In genomic region chr12:56488041-56488955, GRCh38 we compare ENCODE assay signal across 8 cellular contexts. TPM values are rescaled to one million over a fixed set of nuclear protein-coding genes. Genes with fewer than 3 reads are reported as not detected.
DNase-seq lines count a peak whose midpoint lies in the region; ATAC-seq and TF ChIP-seq lines count a peak whose summit lies in the region.

Gene GLS2 (minus strand): TSS chr12:56488161. CDS start chr12:56488118, 43 bp downstream.

- peaks cover 22% of the 10 kb centered on the region for H3K4me1 Mint-ChIP-seq in activated T-helper 1 cell treated with anti-CD3 and anti-CD28 coated beads, Interleukin-12 subunit alpha, Interleukin-12 subunit beta, Interleukin-2, Interleukin-4 antibody, amounts not matched to agents 30 ng/mL and 10 ng/mL and 1 ng/mL, durations not matched to agents 14 hours and 24 hours and 36 hours (ENCODE audit: low read depth)

- ATAC-seq in GM19025 (IDR thresholded peaks at IDR 0.05; ENCODE audit: low read depth, unreplicated experiment) (peak; percentile 83), HG03432 (IDR thresholded peaks at IDR 0.05; ENCODE audit: unreplicated experiment) (peak; percentile 91)

- intact Hi-C loops in activated T-helper 1 cell treated with anti-CD3 and anti-CD28 coated beads, Interleukin-12 subunit alpha, Interleukin-12 subunit beta, Interleukin-2, Interleukin-4 antibody, amounts not matched to agents 30 ng/mL and 10 ng/mL and 1 ng/mL, durations not matched to agents 14 hours and 24 hours and 36 hours (cut with micrococcal nuclease): loop anchor here (2.0 kb wide), 1 partner anchor 19 kb away; the partner anchor contains the start of gene SPRYD4

- no peaks in the 10 kb centered on the region for H3K36me3 ChIP-seq in muscle layer of duodenum (ENCODE audit: control insufficient read depth in 1 of 2, insufficient read depth in 2 of 2, low read length in 2 of 2)

- peaks cover 0 to 9% of the 10 kb centered on the region in 2 donors for H3K4me1 ChIP-seq in muscle layer of duodenum (ENCODE audit: control insufficient read depth in 1 of 2, insufficient read depth in 2 of 2, low read length in 2 of 2)

- TF ChIP-seq CTCF in AG04450 (IDR thresholded peaks at IDR 0.05; ENCODE audit: low read depth, low read length): no peak

- H3K4me3 Mint-ChIP-seq in activated T-helper 1 cell treated with anti-CD3 and anti-CD28 coated beads, Interleukin-12 subunit alpha, Interleukin-12 subunit beta, Interleukin-2, Interleukin-4 antibody, amounts not matched to agents 30 ng/mL and 10 ng/mL and 1 ng/mL, durations not matched to agents 14 hours and 24 hours and 36 hours: peak within 1 kb of the TSS; percentile 85

- CTCF ChIA-PET in AG04450 (lab: Charles Lee): interaction anchor here (0.6 to 1.1 kb wide), 2 partner anchors 149 to 444 kb away, joined by 3 to 4 read pairs; no protein-coding TSS in a partner anchor

- no peak within 1 kb of the TSS for H3K27ac ChIP-seq in AG04450 (ENCODE audit: low read depth, low read length)
- H3K27ac ChIP-seq in muscle layer of duodenum (ENCODE audit: low read length): no peak within 1 kb of the TSS

- DNase-seq in AG04450 (ENCODE audit: low read depth, low spot score): peak; percentile 44
- peak; percentile 84 for DNase-seq in NCI-H69 (lab: John Stamatoyannopoulos, UW)
- peak; percentile 60 for DNase-seq in activated T-helper 1 cell treated with anti-CD3 and anti-CD28 coated beads, Interleukin-12 subunit alpha, Interleukin-12 subunit beta, Interleukin-2, Interleukin-4 antibody, amounts not matched to agents 30 ng/mL and 10 ng/mL and 1 ng/mL, durations not matched to agents 14 hours and 24 hours and 36 hours (ENCODE audit: low spot score)
- DNase-seq in fibroblast of gingiva (ENCODE audit: low read depth): peak; percentile 67
- DNase-seq in stimulated activated CD8-positive, alpha-beta memory T cell treated with anti-CD3 and anti-CD28 coated beads, Interleukin-7, amount 100 ng/mL, for 1 hour (ENCODE audit: low read depth in 2 of 2): peak; percentile 37 to 41

- H3K27me3 ChIP-seq in AG04450 (ENCODE audit: control insufficient read depth, insufficient read depth, low read length) (peaks cover 46% of the 10 kb centered on the region), muscle layer of duodenum (ENCODE audit: low read depth, low read length) (no peaks in the 10 kb centered on the region)

- POLR2A ChIA-PET in AG04450 (lab: Yijun Ruan, JAX): interaction anchor here (0.8 to 1.4 kb wide), 3 partner anchors 11 to 128 kb away, joined by 3 to 7 read pairs (median 5); partner anchors contain the start of gene STAT2

- H3K9me3 Mint-ChIP-seq in activated T-helper 1 cell treated with anti-CD3 and anti-CD28 coated beads, Interleukin-12 subunit alpha, Interleukin-12 subunit beta, Interleukin-2, Interleukin-4 antibody, amounts not matched to agents 30 ng/mL and 10 ng/mL and 1 ng/mL, durations not matched to agents 14 hours and 24 hours and 36 hours: no peaks in the 10 kb centered on the region

- no peaks in the 10 kb centered on the region for H3K36me3 Mint-ChIP-seq in activated T-helper 1 cell treated with anti-CD3 and anti-CD28 coated beads, Interleukin-12 subunit alpha, Interleukin-12 subunit beta, Interleukin-2, Interleukin-4 antibody, amounts not matched to agents 30 ng/mL and 10 ng/mL and 1 ng/mL, durations not matched to agents 14 hours and 24 hours and 36 hours (ENCODE audit: low read depth)

- H3K27me3 Mint-ChIP-seq in activated T-helper 1 cell treated with anti-CD3 and anti-CD28 coated beads, Interleukin-12 subunit alpha, Interleukin-12 subunit beta, Interleukin-2, Interleukin-4 antibody, amounts not matched to agents 30 ng/mL and 10 ng/mL and 1 ng/mL, durations not matched to agents 14 hours and 24 hours and 36 hours (ENCODE audit: insufficient read depth): peaks cover 48% of the 10 kb centered on the region

- H3K9me3 ChIP-seq in AG04450 (ENCODE audit: control insufficient read depth, insufficient read depth, low read length) (peaks cover 7% of the 10 kb centered on the region), muscle layer of duodenum (ENCODE audit: control insufficient read depth in 1 of 2, low read length in 2 of 2) (no peaks in the 10 kb centered on the region)

- H3K4me3 ChIP-seq in AG04450 (ENCODE audit: low read depth, low read length) (peak within 1 kb of the TSS; percentile 62), muscle layer of duodenum (ENCODE audit: low read depth in 1 of 2, low read length in 2 of 2) (peak within 1 kb of the TSS; percentile 57 to 84)

- no peak within 1 kb of the TSS for H3K27ac Mint-ChIP-seq in activated T-helper 1 cell treated with anti-CD3 and anti-CD28 coated beads, Interleukin-12 subunit alpha, Interleukin-12 subunit beta, Interleukin-2, Interleukin-4 antibody, amounts not matched to agents 30 ng/mL and 10 ng/mL and 1 ng/mL, durations not matched to agents 14 hours and 24 hours and 36 hours

RNA-seq across cellular contexts. Expression of gene GLS2, which starts in this region (rescaled TPM):
- polyA plus RNA-seq in AG04450 (2011; rRNA removed): 0.10 and 0.12 TPM in 2 replicates
- polyA minus RNA-seq in AG04450 (2011; rRNA and poly(A)+ RNA removed): 0.09 TPM in 1 of 2 replicates, not detected in the other
- 1.5 and 2.6 TPM in 2 replicates for total RNA-seq in activated T-helper 1 cell treated with anti-CD3 and anti-CD28 coated beads, Interleukin-12 subunit alpha, Interleukin-12 subunit beta, Interleukin-2, Interleukin-4 antibody, amounts not matched to agents 30 ng/mL and 10 ng/mL and 1 ng/mL, durations not matched to agents 14 hours and 24 hours and 36 hours

Comparison
In these comparisons a context has a peak if more than half of its experiments do, and no peak if none do; other contexts are left out.
1. Peak in DNase-seq and H3K4me3 ChIP-seq in AG04450; RNA of the gene not detected or under 1 TPM.